Comparison of ENCODE assay signal across 8 cellular contexts in the genomic region with DNA sequence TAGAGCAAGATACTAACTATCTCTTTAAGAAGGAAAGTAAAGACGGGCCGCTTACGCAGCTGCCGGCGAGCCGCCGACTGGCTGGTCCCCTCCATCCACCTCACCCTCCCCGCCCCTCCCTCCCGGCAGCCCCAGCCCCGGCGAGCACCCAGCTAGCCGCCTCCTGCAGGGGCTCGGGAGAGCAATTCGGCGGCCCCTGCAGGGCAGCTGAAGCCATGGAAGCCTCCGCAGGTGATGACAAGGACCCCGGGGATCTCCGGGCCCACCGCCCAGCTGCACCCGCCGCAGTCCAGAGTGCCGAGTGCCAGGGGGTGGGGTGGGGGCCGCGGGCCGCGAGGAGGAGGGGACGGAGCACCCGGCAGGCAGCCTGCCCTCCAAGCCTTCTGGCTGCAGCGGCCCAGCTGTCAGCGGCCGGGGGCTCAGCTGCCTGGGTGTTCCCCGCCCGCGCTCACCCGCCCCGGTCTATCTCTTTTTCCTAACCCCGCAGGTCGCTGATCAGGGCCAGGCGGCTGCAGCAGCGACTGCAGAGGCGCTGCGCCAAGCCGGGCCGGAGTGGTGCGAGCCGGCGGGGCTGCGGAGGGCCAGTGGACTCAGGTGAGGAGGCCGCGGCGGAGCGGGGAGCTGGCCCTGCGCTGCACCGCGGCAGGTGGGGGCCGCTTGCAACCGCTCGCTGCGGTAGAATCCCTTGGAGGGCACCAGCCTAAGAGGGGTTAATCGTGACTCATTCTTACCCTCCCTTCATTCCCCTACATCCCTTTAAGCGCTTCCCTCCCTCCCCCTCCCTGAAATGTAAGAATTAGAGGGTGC. TPM values are rescaled to one million over a fixed set of nuclear protein-coding genes. Genes with fewer than 3 reads are reported as not detected.
DNase-seq lines count a peak whose midpoint lies in the region; ATAC-seq lines count a peak whose summit lies in the region.

A gene with protein sequence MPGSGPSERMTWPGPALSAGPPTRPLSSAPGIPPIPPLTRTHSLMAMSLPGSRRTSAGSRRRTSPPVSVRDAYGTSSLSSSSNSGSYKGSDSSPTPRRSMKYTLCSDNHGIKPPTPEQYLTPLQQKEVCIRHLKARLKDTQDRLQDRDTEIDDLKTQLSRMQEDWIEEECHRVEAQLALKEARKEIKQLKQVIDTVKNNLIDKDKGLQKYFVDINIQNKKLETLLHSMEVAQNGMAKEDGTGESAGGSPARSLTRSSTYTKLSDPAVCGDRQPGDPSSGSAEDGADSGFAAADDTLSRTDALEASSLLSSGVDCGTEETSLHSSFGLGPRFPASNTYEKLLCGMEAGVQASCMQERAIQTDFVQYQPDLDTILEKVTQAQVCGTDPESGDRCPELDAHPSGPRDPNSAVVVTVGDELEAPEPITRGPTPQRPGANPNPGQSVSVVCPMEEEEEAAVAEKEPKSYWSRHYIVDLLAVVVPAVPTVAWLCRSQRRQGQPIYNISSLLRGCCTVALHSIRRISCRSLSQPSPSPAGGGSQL (plus strand): TSS at position 128 of the 807 bp plus-strand sequence. CDS start 29,946 bp downstream, outside the sequence.

- intact Hi-C loops in dendritic cell treated with granulocyte-macrophage colony-stimulating factor and Interleukin-4, amounts not matched to agents 40 ng/mL and 50 ng/mL, for 4 days (cut with micrococcal nuclease): no loop called here

- H3K36me3 Mint-ChIP-seq in dendritic cell treated with granulocyte-macrophage colony-stimulating factor and Interleukin-4, amounts not matched to agents 40 ng/mL and 50 ng/mL, for 4 days (ENCODE audit: low read depth): no peaks in the 10 kb centered on the region

- peaks cover 6% of the 10 kb centered on the region for H3K9me3 Mint-ChIP-seq in dendritic cell treated with granulocyte-macrophage colony-stimulating factor and Interleukin-4, amounts not matched to agents 40 ng/mL and 50 ng/mL, for 4 days

- H3K27ac Mint-ChIP-seq in dendritic cell treated with granulocyte-macrophage colony-stimulating factor and Interleukin-4, amounts not matched to agents 40 ng/mL and 50 ng/mL, for 4 days: no peak within 1 kb of the TSS

- peak within 1 kb of the TSS; percentile 67 for H3K4me3 Mint-ChIP-seq in dendritic cell treated with granulocyte-macrophage colony-stimulating factor and Interleukin-4, amounts not matched to agents 40 ng/mL and 50 ng/mL, for 4 days

- DNase-seq in C1 segment of cervical spinal cord (lab: John Stamatoyannopoulos, UW): peak in 8 of 14 donors; percentile 38 to 70 (median 60)
- DNase-seq in NCI-H2196 treated with DMSO at 0.1 percent for 48 hours (lab: John Stamatoyannopoulos, UW; ENCODE audit: unreplicated experiment): peak; percentile 24
- peak; percentile 58 to 61 for DNase-seq in activated CD4-positive, alpha-beta T cell treated with anti-CD3 and anti-CD28 coated beads, Interleukin-2, amount 50 U/mL, for 4 hours
- no peak for DNase-seq in left lobe of liver (ENCODE audit: low spot score)
- DNase-seq in stimulated activated CD4-positive, alpha-beta T cell treated with anti-CD3 and anti-CD28 coated beads, Interleukin-1b, Interleukin-23, amount 100 ng/mL, for 48 hours: peak; percentile 69
- DNase-seq in NK-92 treated with Interleukin-12 subunit alpha and Interleukin-12 subunit beta, amount 100 ng/mL, for 24 hours (lab: John Stamatoyannopoulos, UW): no peak

- no peaks in the 10 kb centered on the region for H3K4me1 Mint-ChIP-seq in dendritic cell treated with granulocyte-macrophage colony-stimulating factor and Interleukin-4, amounts not matched to agents 40 ng/mL and 50 ng/mL, for 4 days (ENCODE audit: low read depth)

- ATAC-seq in GM21723 (IDR thresholded peaks at IDR 0.05; ENCODE audit: unreplicated experiment) (peak; percentile 76), left lobe of liver (peak; percentile 78)

- H3K27me3 Mint-ChIP-seq in dendritic cell treated with granulocyte-macrophage colony-stimulating factor and Interleukin-4, amounts not matched to agents 40 ng/mL and 50 ng/mL, for 4 days: peaks cover 54% of the 10 kb centered on the region

RNA-seq across cellular contexts. Expression of the gene that starts here (rescaled TPM):
- 0.20 TPM for total RNA-seq in left lobe of liver

Comparison
In these comparisons a context has a peak if more than half of its experiments do, and no peak if none do; other contexts are left out.
1. Peak in ATAC-seq in left lobe of liver; RNA of the gene not detected or under 1 TPM.
2. DNase-seq: peak in C1 segment of cervical spinal cord (8 of 14), NCI-H2196 treated with DMSO at 0.1 percent for 48 hours (single experiment), activated CD4-positive, alpha-beta T cell treated with anti-CD3 and anti-CD28 coated beads, Interleukin-2, amount 50 U/mL, for 4 hours (2 of 2) and stimulated activated CD4-positive, alpha-beta T cell treated with anti-CD3 and anti-CD28 coated beads, Interleukin-1b, Interleukin-23, amount 100 ng/mL, for 48 hours (single experiment); none in left lobe of liver (single experiment) and NK-92 treated with Interleukin-12 subunit alpha and Interleukin-12 subunit beta, amount 100 ng/mL, for 24 hours (single experiment).